In the genomic region with DNA sequence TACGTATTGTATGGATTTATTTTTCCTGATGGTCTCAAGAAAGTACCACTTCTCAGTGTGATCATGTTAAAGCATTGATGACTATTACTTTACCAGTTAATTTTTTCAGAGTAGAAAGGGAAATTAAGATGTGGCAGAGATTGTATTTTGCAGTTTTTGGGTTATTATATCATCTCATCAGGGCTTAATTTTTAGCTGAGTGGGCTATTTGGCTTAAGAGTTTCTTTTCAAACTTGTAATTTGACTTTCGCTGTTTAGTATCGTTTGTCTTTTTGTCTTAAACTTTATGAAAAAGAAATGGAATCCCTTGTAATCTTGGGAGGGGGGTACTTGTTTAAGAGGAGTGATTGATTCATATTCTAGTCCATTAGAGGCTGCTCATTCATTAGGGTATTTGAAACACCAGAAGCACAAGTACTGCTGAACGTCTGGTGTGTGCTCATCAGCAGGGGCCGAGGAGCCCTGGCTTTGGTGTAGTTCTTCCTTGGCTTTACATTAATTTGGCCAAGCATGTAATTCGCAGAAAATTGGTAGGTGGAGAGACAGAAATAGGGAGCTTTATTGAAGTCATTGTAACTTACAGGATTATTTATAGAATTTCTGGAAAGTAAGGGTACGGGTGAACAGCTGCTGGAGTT, we compare ENCODE assay signal across 16 cellular contexts.
DNase-seq lines count a peak whose midpoint lies in the region; ATAC-seq lines count a peak whose summit lies in the region.
"Had no signal": no experiment of that assay in that cellular context is flagged by ENCODE, and none has a peak within 500 bp of the region (broad histone marks: within the 10 kb centered on the region; RNA-seq: fewer than 3 reads in every experiment).

No MANE protein-coding gene starts in this region.

- H3K27ac ChIP-seq in SJSA1 (peak overlapping the region; percentile 55; the same call in 1 of the 2 replicates), skeletal muscle tissue (ENCODE audit: low read depth, low read length) (peak overlapping the region; percentile 73)
- H3K27ac ChIP-seq: breast epithelium had no signal

- H3K27ac Mint-ChIP-seq in activated naive CD4-positive, alpha-beta T cell treated with anti-CD3 and anti-CD28 coated beads, Interleukin-2, amount 50 U/mL, for 24 hours = no peak overlapping the region
- no peak overlapping the region for H3K27ac Mint-ChIP-seq in central memory CD8-positive, alpha-beta T cell (ENCODE audit: low read depth)
- H3K27ac Mint-ChIP-seq: T-cell had no signal

- H3K27me3 ChIP-seq in SJSA1 (replicated peaks) (no peaks in the 10 kb centered on the region), skeletal muscle tissue (ENCODE audit: control insufficient read depth in 3 of 3, insufficient read depth in 3 of 3, low read length in 3 of 3) (no peaks in the 10 kb centered on the region)
- H3K27me3 ChIP-seq: breast epithelium, tibial nerve had no signal

- H3K4me1 ChIP-seq in SJSA1 (replicated peaks) (peaks cover 55% of the 10 kb centered on the region), skeletal muscle tissue (ENCODE audit: control insufficient read depth in 3 of 3, insufficient read depth in 3 of 3, low read length in 3 of 3) (peaks cover 3 to 6% (median 3%) of the 10 kb centered on the region in 3 donors)
- H3K4me1 ChIP-seq: breast epithelium, tibial nerve had no signal

- H3K9me3 Mint-ChIP-seq in activated naive CD4-positive, alpha-beta T cell treated with anti-CD3 and anti-CD28 coated beads, Interleukin-2, amount 50 U/mL, for 24 hours = no peaks in the 10 kb centered on the region
- no peaks in the 10 kb centered on the region for H3K9me3 Mint-ChIP-seq in central memory CD8-positive, alpha-beta T cell
- H3K9me3 Mint-ChIP-seq: naive thymus-derived CD4-positive, alpha-beta T cell; T-cell had no signal

- no peaks in the 10 kb centered on the region for H3K36me3 Mint-ChIP-seq in activated naive CD4-positive, alpha-beta T cell treated with anti-CD3 and anti-CD28 coated beads, Interleukin-2, amount 50 U/mL, for 24 hours
- H3K36me3 Mint-ChIP-seq in central memory CD8-positive, alpha-beta T cell (ENCODE audit: insufficient read depth) = peaks cover 2% of the 10 kb centered on the region
- H3K36me3 Mint-ChIP-seq: naive thymus-derived CD4-positive, alpha-beta T cell; T-cell had no signal

- H3K4me3 Mint-ChIP-seq in activated naive CD4-positive, alpha-beta T cell treated with anti-CD3 and anti-CD28 coated beads, Interleukin-2, amount 50 U/mL, for 24 hours = peak overlapping the region; percentile 67
- peak overlapping the region; percentile 18 for H3K4me3 Mint-ChIP-seq in central memory CD8-positive, alpha-beta T cell

- H3K9me3 ChIP-seq in SJSA1 (replicated peaks) (no peaks in the 10 kb centered on the region), skeletal muscle tissue (ENCODE audit: control insufficient read depth in 3 of 3, low read length in 3 of 3) (no peaks in the 10 kb centered on the region)
- H3K9me3 ChIP-seq: breast epithelium, tibial nerve had no signal

- H3K4me3 ChIP-seq in SJSA1 (no peak overlapping the region), skeletal muscle tissue (ENCODE audit: low read length in 3 of 3) (peak overlapping the region; percentile 31 to 61 (median 52))
- H3K4me3 ChIP-seq: breast epithelium, tibial nerve had no signal

- peaks cover 30% of the 10 kb centered on the region for H3K4me1 Mint-ChIP-seq in activated naive CD4-positive, alpha-beta T cell treated with anti-CD3 and anti-CD28 coated beads, Interleukin-2, amount 50 U/mL, for 24 hours
- H3K4me1 Mint-ChIP-seq in central memory CD8-positive, alpha-beta T cell = peaks cover 6% of the 10 kb centered on the region

- H3K36me3 ChIP-seq in SJSA1 (peaks cover 6% of the 10 kb centered on the region; the same call in 1 of the 2 replicates), skeletal muscle tissue (ENCODE audit: control insufficient read depth in 3 of 3, insufficient read depth in 3 of 3, low read length in 3 of 3) (no peaks in the 10 kb centered on the region)
- H3K36me3 ChIP-seq: breast epithelium, tibial nerve had no signal

- no peak for ATAC-seq in central memory CD8-positive, alpha-beta T cell (replicated peaks; ENCODE audit: extremely low read depth, poor library complexity, severe bottlenecking)
- no peak for ATAC-seq in HG02763 (IDR thresholded peaks at IDR 0.05; ENCODE audit: unreplicated experiment)
- ATAC-seq: naive thymus-derived CD4-positive, alpha-beta T cell; T-cell had no signal

- DNase-seq in activated naive CD4-positive, alpha-beta T cell treated with Interleukin-2 at 50 U/mL for 16 hours = no peak
- DNase-seq in SJSA1 (ENCODE audit: low read depth in 1 of 2, low spot score in 2 of 2) (no peak), amygdala (lab: John Stamatoyannopoulos, UW) (no peak), DMS79 (lab: John Stamatoyannopoulos, UW) (no peak)
- no peak for DNase-seq in central memory CD8-positive, alpha-beta T cell (ENCODE audit: low spot score in 2 of 2)
- DNase-seq: activated effector memory CD4-positive, alpha-beta T cell treated with Interleukin-2 at 50 U/mL for 16 hours; effector CD4-positive, alpha-beta T cell; naive thymus-derived CD4-positive, alpha-beta T cell; NCI-H1694; stimulated activated CD4-positive, alpha-beta T cell treated with anti-CD3 and anti-CD28 coated beads, Interleukin-1b, Interleukin-23, amount 100 ng/mL, for 48 hours; T-cell had no signal

- H3K27me3 Mint-ChIP-seq in activated naive CD4-positive, alpha-beta T cell treated with anti-CD3 and anti-CD28 coated beads, Interleukin-2, amount 50 U/mL, for 24 hours = no peaks in the 10 kb centered on the region
- H3K27me3 Mint-ChIP-seq in central memory CD8-positive, alpha-beta T cell = peaks cover 17% of the 10 kb centered on the region

- H3K9ac ChIP-seq in skeletal muscle tissue (ENCODE audit: low read depth in 1 of 3, low read length in 3 of 3) = peak overlapping the region; percentile 34 to 57 (median 54)
